1 cellular context compared by ENCODE assay signal in the genomic region with DNA sequence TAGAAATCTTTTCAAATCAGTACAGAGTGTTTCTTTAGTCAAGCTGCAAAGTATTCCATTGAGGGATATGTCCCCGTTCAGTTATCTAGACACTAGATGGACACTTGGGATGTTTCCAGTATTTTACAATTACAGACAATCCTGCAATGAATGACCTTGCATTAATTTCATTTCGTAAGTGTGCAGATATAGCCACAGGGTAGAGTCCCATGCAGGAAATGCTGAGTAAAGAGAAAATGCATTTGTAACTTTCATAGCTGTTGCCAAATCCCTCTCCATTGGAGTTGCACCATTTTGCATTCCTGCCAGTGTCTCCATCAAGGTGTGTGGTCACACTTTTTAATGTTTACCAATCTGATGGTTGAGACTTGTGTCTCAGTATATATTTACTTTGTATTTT.
A peak's percentile ranks its signal among the peaks of the same experiment; 100 is the strongest.
TF ChIP-seq lines count a peak whose summit lies in the region.

No MANE protein-coding gene starts in this region.

TF ChIP-seq in K562, 482 proteins besides CTCF, POLR2A, EP300 and RAD21 (continued from another document):
- TF ChIP-seq E2F6 (IDR thresholded peaks at IDR 0.05; ENCODE audit: borderline replicate concordance in 1 of 2, extremely low read depth in 1 of 2, insufficient read depth in 1 of 2, insufficient read length in 1 of 2, low read depth in 1 of 2, low read length in 1 of 2, poor library complexity in 1 of 2, severe bottlenecking in 1 of 2) (no peak), ZNF280A (IDR thresholded peaks at IDR 0.05; ENCODE audit: low read depth, partially characterized antibody) (no peak), GABPB1 (CRISPR knock-in tag; IDR thresholded peaks at IDR 0.05) (no peak), GABPA (tag; conservative IDR thresholded peaks at IDR 0.05; ENCODE audit: low read depth) (no peak), NR1H2 (CRISPR knock-in tag; IDR thresholded peaks at IDR 0.05) (no peak), HMBOX1 (IDR thresholded peaks at IDR 0.05) (no peak), ZNF444 (CRISPR knock-in tag; IDR thresholded peaks at IDR 0.05) (no peak), CTBP1 (IDR thresholded peaks at IDR 0.05; ENCODE audit: borderline replicate concordance) (no peak), ZBED1 (IDR thresholded peaks at IDR 0.05) (no peak), HSF4 (CRISPR knock-in tag; IDR thresholded peaks at IDR 0.05; ENCODE audit: borderline replicate concordance) (no peak), MCM3 (IDR thresholded peaks at IDR 0.05) (no peak), C11orf30 (IDR thresholded peaks at IDR 0.05; ENCODE audit: low read depth) (peak; percentile 68; the same call in 1 of the 2 replicates), FOXO4 (CRISPR knock-in tag; IDR thresholded peaks at IDR 0.05) (no peak), FOXA3 (CRISPR knock-in tag; conservative IDR thresholded peaks at IDR 0.05 in 1 of 2, IDR thresholded peaks at IDR 0.05 in 1 of 2) (no peak), NFRKB (IDR thresholded peaks at IDR 0.05; ENCODE audit: low read depth) (no peak), KLF16 (IDR thresholded peaks at IDR 0.05) (no peak), FOXA1 (IDR thresholded peaks at IDR 0.05; ENCODE audit: borderline replicate concordance) (no peak), SRSF1 (IDR thresholded peaks at IDR 0.05; ENCODE audit: low read depth, low read length) (no peak), DDX20 (tag; IDR thresholded peaks at IDR 0.05; ENCODE audit: low read depth) (no peak), ZNF3 (CRISPR knock-in tag; IDR thresholded peaks at IDR 0.05) (no peak), ZNF23 (CRISPR knock-in tag; IDR thresholded peaks at IDR 0.05) (no peak), NR2F6 (CRISPR knock-in tag; IDR thresholded peaks at IDR 0.05) (no peak), BDP1 (IDR thresholded peaks at IDR 0.05; ENCODE audit: insufficient read depth, insufficient read length) (no peak), MAFG (tag; conservative IDR thresholded peaks at IDR 0.05) (peak; percentile 70), CEBPG (CRISPR knock-in tag; IDR thresholded peaks at IDR 0.05) (no peak), CEBPG (tag; conservative IDR thresholded peaks at IDR 0.05 in 1 of 2, IDR thresholded peaks at IDR 0.05 in 1 of 2) (peak in 1 of 2 experiments; percentile 18; a peak in 1 of 4 replicates), CSDE1 (IDR thresholded peaks at IDR 0.05) (no peak), GTF2F1 (IDR thresholded peaks at IDR 0.05; ENCODE audit: low read depth, low read length) (no peak), PHF20 (IDR thresholded peaks at IDR 0.05; ENCODE audit: partially characterized antibody) (no peak), JUN (IDR thresholded peaks at IDR 0.05; ENCODE audit: borderline replicate concordance, low read depth, low read length) (no peak), JUN (CRISPR knock-in tag; IDR thresholded peaks at IDR 0.05; ENCODE audit: borderline replicate concordance) (no peak), MAFK (IDR thresholded peaks at IDR 0.05; ENCODE audit: low read length) (peak; percentile 47; the same call in 1 of the 2 replicates), ZNF311 (CRISPR knock-in tag; IDR thresholded peaks at IDR 0.05) (no peak), ZNF449 (CRISPR knock-in tag; IDR thresholded peaks at IDR 0.05) (no peak), HCFC1 (IDR thresholded peaks at IDR 0.05; ENCODE audit: low read depth, low read length) (no peak), CUX1 (CRISPR knock-in tag; IDR thresholded peaks at IDR 0.05) (no peak), ZNF764 (CRISPR knock-in tag; IDR thresholded peaks at IDR 0.05; ENCODE audit: low read depth) (no peak), HEY1 (CRISPR knock-in tag; IDR thresholded peaks at IDR 0.05; ENCODE audit: borderline replicate concordance) (no peak), PHF8 (IDR thresholded peaks at IDR 0.05; ENCODE audit: borderline replicate concordance, low read length) (no peak), NBN (IDR thresholded peaks at IDR 0.05; ENCODE audit: low read depth) (no peak), THRA (IDR thresholded peaks at IDR 0.05) (no peak), ARID1B (IDR thresholded peaks at IDR 0.05) (no peak), TAF1 (IDR thresholded peaks at IDR 0.05; ENCODE audit: control insufficient read depth, extremely low read depth, insufficient read depth, low read length, severe bottlenecking) (no peak), MAFF (IDR thresholded peaks at IDR 0.05; ENCODE audit: low read length) (0 out of 2 replicates have a peak, but pooled peaks have one; percentile 22)
- TF ChIP-seq, protein P1, sequence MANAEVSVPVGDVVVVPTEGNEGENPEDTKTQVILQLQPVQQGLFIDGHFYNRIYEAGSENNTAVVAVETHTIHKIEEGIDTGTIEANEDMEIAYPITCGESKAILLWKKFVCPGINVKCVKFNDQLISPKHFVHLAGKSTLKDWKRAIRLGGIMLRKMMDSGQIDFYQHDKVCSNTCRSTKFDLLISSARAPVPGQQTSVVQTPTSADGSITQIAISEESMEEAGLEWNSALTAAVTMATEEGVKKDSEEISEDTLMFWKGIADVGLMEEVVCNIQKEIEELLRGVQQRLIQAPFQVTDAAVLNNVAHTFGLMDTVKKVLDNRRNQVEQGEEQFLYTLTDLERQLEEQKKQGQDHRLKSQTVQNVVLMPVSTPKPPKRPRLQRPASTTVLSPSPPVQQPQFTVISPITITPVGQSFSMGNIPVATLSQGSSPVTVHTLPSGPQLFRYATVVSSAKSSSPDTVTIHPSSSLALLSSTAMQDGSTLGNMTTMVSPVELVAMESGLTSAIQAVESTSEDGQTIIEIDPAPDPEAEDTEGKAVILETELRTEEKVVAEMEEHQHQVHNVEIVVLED (CRISPR knock-in tag; IDR thresholded peaks at IDR 0.05): no peak
- TF ChIP-seq, protein P2, sequence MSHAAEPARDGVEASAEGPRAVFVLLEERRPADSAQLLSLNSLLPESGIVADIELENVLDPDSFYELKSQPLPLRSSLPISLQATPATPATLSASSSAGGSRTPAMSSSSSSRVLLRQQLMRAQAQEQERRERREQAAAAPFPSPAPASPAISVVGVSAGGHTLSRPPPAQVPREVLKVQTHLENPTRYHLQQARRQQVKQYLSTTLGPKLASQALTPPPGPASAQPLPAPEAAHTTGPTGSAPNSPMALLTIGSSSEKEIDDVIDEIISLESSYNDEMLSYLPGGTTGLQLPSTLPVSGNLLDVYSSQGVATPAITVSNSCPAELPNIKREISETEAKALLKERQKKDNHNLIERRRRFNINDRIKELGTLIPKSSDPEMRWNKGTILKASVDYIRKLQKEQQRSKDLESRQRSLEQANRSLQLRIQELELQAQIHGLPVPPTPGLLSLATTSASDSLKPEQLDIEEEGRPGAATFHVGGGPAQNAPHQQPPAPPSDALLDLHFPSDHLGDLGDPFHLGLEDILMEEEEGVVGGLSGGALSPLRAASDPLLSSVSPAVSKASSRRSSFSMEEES (CRISPR knock-in tag; IDR thresholded peaks at IDR 0.05): no peak
